In genomic region chr2:157876771-157877108, GRCh38 we compare ENCODE assay signal across 7 cellular contexts. TPM values are rescaled to one million over a fixed set of nuclear protein-coding genes. Genes with fewer than 3 reads are reported as not detected.
DNase-seq lines count a peak whose midpoint lies in the region; ATAC-seq and TF ChIP-seq lines count a peak whose summit lies in the region.

No MANE protein-coding gene starts in this region.

- H3K27ac ChIP-seq in HCT116 (ENCODE audit: low read depth, low read length): peak overlapping the region; percentile 79

- intact Hi-C loops in HCT116 (cut with micrococcal nuclease): loop anchor here (5.0 kb wide), 1 partner anchor 99 kb away; no protein-coding TSS in a partner anchor

- no peak; the same call in 1 of the 2 replicates for ATAC-seq in HCT116

- H3K9ac ChIP-seq in HCT116 (ENCODE audit: low read length): peak overlapping the region; percentile 67

- RAD21 ChIA-PET in HCT116 (lab: Charles Lee; ENCODE audit: low non-redundant PET in 1 of 2, low total read pairs in 2 of 2, uncharacterized antibody in 2 of 2, unreplicated experiment in 2 of 2): no interaction called here

- H3K79me2 ChIP-seq in HCT116 (ENCODE audit: insufficient read depth, low read length): peaks cover 21% of the 10 kb centered on the region

- TF ChIP-seq RAD21 in HCT116 (IDR thresholded peaks at IDR 0.05; ENCODE audit: low read depth): no peak

- no peaks in the 10 kb centered on the region for H3K27me3 ChIP-seq in HCT116 (ENCODE audit: insufficient read depth, low read length)

- peak overlapping the region; percentile 67 to 76 for H3K4me3 ChIP-seq in HCT116 (replicated peaks in 1 of 2; ENCODE audit: low read depth in 1 of 2, low read length in 2 of 2)
- H3K4me3 ChIP-seq in fibroblast of pulmonary artery (replicated peaks; ENCODE audit: low read depth, low read length): peak overlapping the region; percentile 56
- H3K4me3 ChIP-seq in skeletal muscle cell (ENCODE audit: low read depth, low read length): peak overlapping the region; percentile 80

- no peak for DNase-seq in HCT116 (ENCODE audit: low read depth, low spot score)
- peak; percentile 25 for DNase-seq in SK-MEL-5 (ENCODE audit: low read depth, low spot score)
- peak; percentile 30 for DNase-seq in fibroblast of pulmonary artery (ENCODE audit: low read depth)
- no peak for DNase-seq in skeletal muscle cell (ENCODE audit: low read depth)
- no peak for DNase-seq in NCI-H2196 (lab: John Stamatoyannopoulos, UW; ENCODE audit: unreplicated experiment)
- DNase-seq in effector CD4-positive, alpha-beta T cell: no peak
- no peak for DNase-seq in NCI-H510A treated with DMSO at 0.1 percent for 48 hours (lab: John Stamatoyannopoulos, UW)

- in situ Hi-C loops in SK-MEL-5 (cut with HindIII; ENCODE audit: low pct_unique_long_range_greater_than_20kb, low sequenced_read_pairs): loop anchor here (5.0 kb wide), 1 partner anchor 99 kb away; no protein-coding TSS in a partner anchor

- TF ChIP-seq POLR2A in HCT116 (IDR thresholded peaks at IDR 0.05; ENCODE audit: borderline replicate concordance, extremely low read depth, insufficient read depth, insufficient read length): no peak

- no peak overlapping the region for H2AFZ ChIP-seq in HCT116 (ENCODE audit: low read depth, low read length, poor library complexity, severe bottlenecking)

- TF ChIP-seq CTCF in HCT116 (IDR thresholded peaks at IDR 0.05 in 2 of 3, conservative IDR thresholded peaks at IDR 0.05 in 1 of 3; ENCODE audit: borderline replicate concordance in 1 of 3, insufficient read depth in 1 of 3, low read depth in 2 of 3, low read length in 2 of 3): no peak
- no peak for TF ChIP-seq CTCF in fibroblast of pulmonary artery (IDR thresholded peaks at IDR 0.05; ENCODE audit: low read length, missing control alignments)

- BruUV-seq in HCT116 (replicated peaks; lab: Mats Ljungman, UMichigan): no TSS peak

- no peaks in the 10 kb centered on the region for H4K20me1 ChIP-seq in HCT116 (ENCODE audit: insufficient read depth)

- H3K9me3 ChIP-seq in HCT116 (ENCODE audit: control insufficient read depth in 1 of 2, insufficient read depth in 1 of 2, low read depth in 1 of 2, low read length in 2 of 2): no peaks in the 10 kb centered on the region

- H3K4me2 ChIP-seq in HCT116 (ENCODE audit: low read length): peak overlapping the region; percentile 92

- POLR2A ChIA-PET in HCT116 (lab: Charles Lee): interaction anchor here (1.0 kb wide), 1 partner anchor 26 kb away, joined by 3 read pairs; no protein-coding TSS in a partner anchor

- CTCF ChIA-PET in HCT116 (lab: Charles Lee): interaction anchor here (0.9 to 1.6 kb wide), 3 partner anchors 11 to 23 kb away, joined by 3 to 5 read pairs (median 3); no protein-coding TSS in a partner anchor

- H3K9me2 ChIP-seq in HCT116 (ENCODE audit: insufficient read depth): no peaks in the 10 kb centered on the region

- H3K4me1 ChIP-seq in HCT116 (ENCODE audit: control insufficient read depth in 1 of 2, insufficient read depth in 2 of 2, low read length in 2 of 2): peaks cover 6 to 25% of the 10 kb centered on the region in 2 experiments; a peak in 3 of 4 replicates

- H3K36me3 ChIP-seq in HCT116 (ENCODE audit: control insufficient read depth in 1 of 2, insufficient read depth in 2 of 2, low read length in 2 of 2): no peaks in the 10 kb centered on the region

TF ChIP-seq in HCT116, 20 proteins besides CTCF, POLR2A, EP300 and RAD21:
- no peak for TF ChIP-seq ELF1 (IDR thresholded peaks at IDR 0.05; ENCODE audit: borderline replicate concordance, low read depth)
- peak; percentile 22; the same call in 1 of the 2 replicates for TF ChIP-seq ZFX (IDR thresholded peaks at IDR 0.05)

RNA-seq across cellular contexts. Expression of gene ACVR1, which starts 0.6 kb away (rescaled TPM):
- 16.9 TPM for total RNA-seq in HCT116 (2021; ENCODE audit: unreplicated experiment)
- 13.5 and 14.3 TPM in 2 replicates for polyA plus RNA-seq in HCT116 (2012)
- total RNA-seq in SK-MEL-5 (2014; rRNA removed; shearing (Covaris generic)): 6.1 and 7.2 TPM in 2 replicates
- polyA plus RNA-seq in SK-MEL-5 (2015; cell fraction: cytosol; rRNA removed): 18.5 and 26.0 TPM in 2 replicates
- 7.8 and 8.9 TPM in 2 replicates for polyA plus RNA-seq in SK-MEL-5 (2015; cell fraction: nucleus; rRNA removed)

Comparison
In these comparisons a context has a peak if more than half of its experiments do, and no peak if none do; other contexts are left out.
1. DNase-seq: peak in SK-MEL-5 (single experiment) and fibroblast of pulmonary artery (single experiment); none in HCT116 (single experiment), skeletal muscle cell (single experiment), NCI-H2196 (single experiment), effector CD4-positive, alpha-beta T cell (single experiment) and NCI-H510A treated with DMSO at 0.1 percent for 48 hours (single experiment).
2. Peak in every context shown above with its lines, with median percentiles within 50 percentile points of each other: H3K4me3 ChIP-seq.